In the genomic region with DNA sequence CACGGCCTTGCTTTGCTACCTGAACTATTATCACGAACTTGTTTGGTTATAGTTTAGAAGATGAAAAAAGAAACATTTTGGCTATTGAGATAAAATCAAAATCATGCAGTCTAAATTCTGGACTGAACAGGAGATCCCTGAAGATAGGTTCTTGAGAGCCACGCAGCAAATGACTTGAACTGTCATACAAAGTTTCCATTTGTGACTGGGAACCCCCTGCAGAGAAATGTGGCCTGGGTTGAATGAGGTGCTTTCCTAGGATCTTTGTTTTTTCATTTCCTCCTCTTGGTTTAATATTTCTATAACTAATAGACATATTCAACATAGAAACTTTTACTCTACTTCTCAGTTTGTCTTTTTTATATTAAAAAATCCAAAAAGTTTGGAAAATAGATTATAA, we compare ENCODE assay signal across 23 cellular contexts.
A peak's percentile ranks its signal among the peaks of the same experiment; 100 is the strongest.
DNase-seq lines count a peak whose midpoint lies in the region; ATAC-seq, FAIRE-seq and TF ChIP-seq lines count a peak whose summit lies in the region.
"Had no signal": no experiment of that assay in that cellular context is flagged by ENCODE, and none has a peak within 500 bp of the region (broad histone marks: within the 10 kb centered on the region; RNA-seq: fewer than 3 reads in every experiment).

No MANE protein-coding gene starts in this region.

- no peaks in the 10 kb centered on the region for H3K4me1 ChIP-seq in gastroesophageal sphincter
- H3K4me1 ChIP-seq: colonic mucosa, gastrocnemius medialis, left lung, right lobe of liver had no signal

- H3K27ac ChIP-seq in gastroesophageal sphincter, result no peak overlapping the region
- H3K27ac ChIP-seq: colonic mucosa, epithelial cell of prostate, gastrocnemius medialis, left lung, PC-9, right lobe of liver had no signal

- peaks cover 8% of the 10 kb centered on the region for H3K27me3 Mint-ChIP-seq in T-helper 17 cell

- no peak for TF ChIP-seq EP300 in gastroesophageal sphincter (IDR thresholded peaks at IDR 0.05)

- H3K36me3 Mint-ChIP-seq in T-helper 17 cell (ENCODE audit: low read depth), result no peaks in the 10 kb centered on the region

- DNase-seq in GM18507 (ENCODE audit: extremely low spot score, insufficient read length, low read depth) (no peak), T-helper 17 cell (no peak), GM19239 (ENCODE audit: insufficient read length, low spot score) (no peak), omental fat pad (ENCODE audit: low spot score) (no peak)
- DNase-seq: ACHN; activated naive CD4-positive, alpha-beta T cell treated with anti-CD3 and anti-CD28 coated beads for 36 hours; activated T-cell treated with anti-CD3 and anti-CD28 coated beads for 4 hours; colonic mucosa; gastrocnemius medialis; left lung; mucosa of descending colon; MV-4-11; NCI-H2081; NCI-H69; PC-9; right lobe of liver; T1000 had no signal

- H3K4me3 ChIP-seq in gastroesophageal sphincter, result no peak overlapping the region
- H3K4me3 ChIP-seq: colonic mucosa, gastrocnemius medialis, HAP-1, left lung, mucosa of descending colon, PC-9, right lobe of liver had no signal

- H3K36me3 ChIP-seq in gastroesophageal sphincter, result no peaks in the 10 kb centered on the region
- H3K36me3 ChIP-seq: colonic mucosa, gastrocnemius medialis, HAP-1, left lung, right lobe of liver had no signal

- TF ChIP-seq CTCF in omental fat pad (IDR thresholded peaks at IDR 0.05) (no peak), gastroesophageal sphincter (IDR thresholded peaks at IDR 0.05) (no peak)

- no peaks in the 10 kb centered on the region for H3K9me3 ChIP-seq in T-helper 17 cell (ENCODE audit: control insufficient read depth, low read length, poor library complexity, severe bottlenecking)
- H3K9me3 ChIP-seq in gastroesophageal sphincter, result no peaks in the 10 kb centered on the region
- H3K9me3 ChIP-seq: colonic mucosa, gastrocnemius medialis, HAP-1, left lung, mucosa of descending colon, right lobe of liver had no signal

- H3K4me3 Mint-ChIP-seq in T-helper 17 cell, result no peak overlapping the region
- H3K4me3 Mint-ChIP-seq: activated naive CD4-positive, alpha-beta T cell treated with anti-CD3 and anti-CD28 coated beads for 36 hours had no signal

- WGBS in gastroesophageal sphincter (ENCODE audit: low coverage in 1 of 2), 2 donors, result 78 to 82% methylated on average over 3 of the region's 3 CpGs

- H3K27ac Mint-ChIP-seq in T-helper 17 cell, result no peak overlapping the region
- H3K27ac Mint-ChIP-seq: activated naive CD4-positive, alpha-beta T cell treated with anti-CD3 and anti-CD28 coated beads for 36 hours had no signal

- FAIRE-seq in GM18507 (lab: Jason Lieb, UNC) (peak; percentile 76), GM19239 (lab: Jason Lieb, UNC) (no peak)

- no peaks in the 10 kb centered on the region for H3K4me1 Mint-ChIP-seq in T-helper 17 cell

- peak; percentile 57 for ATAC-seq in GM19397 (IDR thresholded peaks at IDR 0.05; ENCODE audit: unreplicated experiment)
- ATAC-seq in HG02678 (IDR thresholded peaks at IDR 0.05; ENCODE audit: unreplicated experiment), result peak; percentile 65
- peak; percentile 76 for ATAC-seq in HG03378 (IDR thresholded peaks at IDR 0.05; ENCODE audit: unreplicated experiment)
- no peak for ATAC-seq in T-helper 17 cell
- no peak for ATAC-seq in omental fat pad (ENCODE audit: low FRiP score)
- no peak for ATAC-seq in gastroesophageal sphincter
- ATAC-seq: gastrocnemius medialis, left lung, mucosa of descending colon, right lobe of liver had no signal

- TF ChIP-seq POLR2A in gastroesophageal sphincter (IDR thresholded peaks at IDR 0.05), result no peak

- no peaks in the 10 kb centered on the region for H3K27me3 ChIP-seq in gastroesophageal sphincter
- H3K27me3 ChIP-seq: colonic mucosa, gastrocnemius medialis, left lung, right lobe of liver had no signal

Comparison
In these comparisons a context has a peak if more than half of its experiments do, and no peak if none do; other contexts are left out.
1. ATAC-seq: peak in GM19397 (single experiment), HG02678 (single experiment) and HG03378 (single experiment); none in T-helper 17 cell (single experiment), omental fat pad (single experiment) and gastroesophageal sphincter (single experiment).